In genomic region chr2:177680866-177681358, GRCh38 we compare ENCODE assay signal across 35 cellular contexts.
"Had no signal": no experiment of that assay in that cellular context is flagged by ENCODE, and none has a peak within 500 bp of the region (broad histone marks: within the 10 kb centered on the region; RNA-seq: fewer than 3 reads in every experiment).

No MANE protein-coding gene starts in this region.

- DNase-seq: activated CD4-positive, alpha-beta memory T cell treated with anti-CD3 and anti-CD28 coated beads, Interleukin-2, amount 10 ng/mL, durations not matched to agents 7 days and 5 days; activated CD4-positive, alpha-beta T cell treated with anti-CD3 and anti-CD28 coated beads for 1 hour; activated CD4-positive, alpha-beta T cell treated with anti-CD3 and anti-CD28 coated beads for 48 hours; activated CD4-positive, CD25-positive, alpha-beta regulatory T cell; activated CD8-positive, alpha-beta memory T cell treated with anti-CD3 and anti-CD28 coated beads for 24 hours; activated CD8-positive, alpha-beta memory T cell treated with anti-CD3 and anti-CD28 coated beads, Interleukin-2, amount 10 ng/mL, durations not matched to agents 7 days and 5 days; activated CD8-positive, alpha-beta memory T cell treated with anti-CD3 and anti-CD28 coated beads, Interleukin-2, amount 50 U/mL, for 48 hours; activated effector memory CD4-positive, alpha-beta T cell treated with Interleukin-2 at 50 U/mL for 16 hours; activated naive CD4-positive, alpha-beta T cell treated with anti-CD3 and anti-CD28 coated beads, Interleukin-2, amount 10 ng/mL, durations not matched to agents 7 days and 5 days; activated naive CD8-positive, alpha-beta T cell treated with anti-CD3 and anti-CD28 coated beads, Interleukin-2, amount 50 U/mL, for 24 hours; activated T-cell treated with anti-CD3 and anti-CD28 coated beads, Interleukin-2, amount 50 U/mL, for 48 hours; anterior cingulate cortex; central memory CD4-positive, alpha-beta T cell; Kasumi-1; MM.1S; MV-4-11; NCI-H1092; NCI-H146; NCI-H187; NCI-H2029 treated with DMSO at 0.1 percent for 48 hours; NCI-H2107; NCI-H2171; NCI-H510A; NCI-H526; NCI-H748 treated with DMSO at 0.1 percent for 48 hours; NK-92 treated with Interleukin-12 subunit alpha and Interleukin-12 subunit beta, amount 100 ng/mL, for 24 hours; PC-3; Peyer's patch; RPMI8226; SIG-M5; T-cell; T-helper 2 cell; T-helper 9 cell; WERI-Rb-1 had no signal

- H3K27me3 ChIP-seq: Peyer's patch had no signal

- ATAC-seq: activated CD8-positive, alpha-beta memory T cell treated with anti-CD3 and anti-CD28 coated beads, Interleukin-2, amount 10 ng/mL, durations not matched to agents 7 days and 5 days; activated naive CD8-positive, alpha-beta T cell treated with anti-CD3 and anti-CD28 coated beads, Interleukin-2, amount 50 U/mL, for 24 hours; PC-3; SK-N-SH treated with all-trans-retinoic acid at 6 μM for 48 hours; T-cell had no signal

- H3K36me3 ChIP-seq: Peyer's patch, WERI-Rb-1 had no signal

- H3K4me3 ChIP-seq: Peyer's patch had no signal

- H3K9me3 ChIP-seq: Peyer's patch had no signal
